Comparison of ENCODE assay signal across 8 cellular contexts in the genomic region with DNA sequence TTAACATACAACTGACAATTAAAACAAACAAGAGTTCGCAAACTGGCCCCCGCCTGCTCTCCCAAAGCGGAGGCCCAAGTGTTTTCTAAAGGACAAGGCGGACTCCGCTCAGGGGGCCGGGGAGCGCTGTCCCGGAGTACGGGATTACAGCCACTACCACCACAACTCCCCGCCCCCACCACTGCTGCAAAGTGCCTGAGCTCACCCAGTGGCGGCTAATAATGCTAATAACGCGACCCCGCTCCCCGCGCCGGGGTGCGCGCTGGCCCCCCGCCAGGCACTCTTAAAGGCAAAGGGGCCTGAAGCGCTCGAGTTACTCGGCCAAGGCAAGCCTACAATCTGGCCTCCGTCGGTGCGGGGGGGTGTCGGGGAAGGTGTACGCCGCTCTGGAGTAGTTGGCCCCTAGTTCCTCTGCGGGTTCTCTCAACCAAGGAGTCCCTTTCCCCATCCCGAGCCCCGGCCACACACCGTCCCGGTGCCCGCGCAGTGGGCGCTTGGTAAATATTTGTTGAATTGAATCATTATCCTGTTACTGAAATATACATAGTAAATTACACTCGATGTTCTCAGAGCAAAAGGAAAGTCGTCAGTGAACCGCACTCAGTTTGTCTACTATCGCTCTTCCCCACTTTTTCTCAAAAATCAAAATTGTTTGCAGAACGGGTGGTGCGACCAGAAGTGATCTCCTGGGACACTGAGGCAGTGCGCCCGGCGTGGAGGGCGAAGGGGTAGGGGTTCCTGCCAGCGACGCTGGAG. TPM values are rescaled to one million over a fixed set of nuclear protein-coding genes. Genes with fewer than 3 reads are reported as not detected.
DNase-seq lines count a peak whose midpoint lies in the region; ATAC-seq and TF ChIP-seq lines count a peak whose summit lies in the region.

No MANE protein-coding gene starts in this region.

- H3K9me2 ChIP-seq in OCI-LY7 (ENCODE audit: insufficient read depth, low read length): no peaks in the 10 kb centered on the region

- POLR2A ChIA-PET in OCI-LY7 (lab: Charles Lee): interaction anchor here (0.7 to 2.7 kb wide), 7 partner anchors 69 to 665 kb away, joined by 3 to 14 read pairs (median 7); no protein-coding TSS in a partner anchor

- no peaks in the 10 kb centered on the region for H3K79me2 ChIP-seq in OCI-LY7 (ENCODE audit: insufficient read depth, low read depth, low read length)

- H3K4me3 Mint-ChIP-seq in naive B cell: peak overlapping the region; percentile 27 to 67 (median 53)

- H3K4me1 Mint-ChIP-seq in naive B cell: peaks cover 19 to 38% (median 21%) of the 10 kb centered on the region in 3 donors

- peaks cover 19% of the 10 kb centered on the region for H3K4me1 ChIP-seq in OCI-LY7 (ENCODE audit: insufficient read depth, low read length, poor library complexity, severe bottlenecking)

- BruUV-seq in OCI-LY7 (replicated peaks; lab: Mats Ljungman, UMichigan): TSS peak; percentile 55

- no peak for ATAC-seq in naive B cell (ENCODE audit: low read depth in 2 of 2)
- ATAC-seq in GM21576 (IDR thresholded peaks at IDR 0.05; ENCODE audit: unreplicated experiment): no peak
- no peak for ATAC-seq in HG03521 (IDR thresholded peaks at IDR 0.05; ENCODE audit: unreplicated experiment)

- peak; percentile 46 for DNase-seq in DMS53 (lab: John Stamatoyannopoulos, UW)
- DNase-seq in DMS53 treated with DMSO at 0.1 percent for 48 hours (lab: John Stamatoyannopoulos, UW; ENCODE audit: unreplicated experiment): no peak
- DNase-seq in OCI-LY7 (ENCODE audit: low spot score): peak; percentile 57
- DNase-seq in epithelial cell of proximal tubule (ENCODE audit: low read depth): no peak
- DNase-seq in naive B cell: no peak
- no peak for DNase-seq in Kasumi-1 (lab: John Stamatoyannopoulos, UW)

- no peak overlapping the region for H3K27ac Mint-ChIP-seq in naive B cell

- peaks cover 0 to 14% of the 10 kb centered on the region in 2 donors for H3K36me3 Mint-ChIP-seq in naive B cell

- peaks cover 33 to 85% (median 77%) of the 10 kb centered on the region in 3 donors for H3K27me3 Mint-ChIP-seq in naive B cell

- intact Hi-C loops in OCI-LY7 (cut with micrococcal nuclease; ENCODE audit: unreplicated experiment): loop anchor here (2.0 to 10.0 kb wide), 6 partner anchors 59 to 1071 kb away; a partner anchor contains a TSS

- peak overlapping the region; percentile 87 for H3K4me3 ChIP-seq in OCI-LY7 (ENCODE audit: low read depth, low read length, poor library complexity, severe bottlenecking)
- H3K4me3 ChIP-seq in epithelial cell of proximal tubule (ENCODE audit: low read depth, low read length): peak overlapping the region; percentile 87

- no peaks in the 10 kb centered on the region for H3K9me3 ChIP-seq in OCI-LY7 (ENCODE audit: low read length)

- H3K4me2 ChIP-seq in OCI-LY7 (ENCODE audit: low read length): peak overlapping the region; percentile 91

- peak overlapping the region; percentile 89 for H2AFZ ChIP-seq in OCI-LY7 (ENCODE audit: low read length)

- no peaks in the 10 kb centered on the region for H4K20me1 ChIP-seq in OCI-LY7 (ENCODE audit: insufficient read depth, low read length)

- CTCF ChIA-PET in OCI-LY7 (lab: Charles Lee; ENCODE audit: unreplicated experiment): no interaction called here

- no peak for TF ChIP-seq CTCF in OCI-LY7 (conservative IDR thresholded peaks at IDR 0.05; ENCODE audit: low read length)
- TF ChIP-seq CTCF in epithelial cell of proximal tubule (conservative IDR thresholded peaks at IDR 0.05; ENCODE audit: low read depth, low read length): no peak

- H3K27ac ChIP-seq in OCI-LY7 (ENCODE audit: low read depth, low read length, poor library complexity, severe bottlenecking): peak overlapping the region; percentile 62

- peaks cover 0 to 8% (median under 1%) of the 10 kb centered on the region in 7 donors for H3K9me3 Mint-ChIP-seq in naive B cell

- no peaks in the 10 kb centered on the region for H3K36me3 ChIP-seq in OCI-LY7 (ENCODE audit: insufficient read depth, low read length)

RNA-seq across cellular contexts. Expression of a gene that starts 0.8 kb away (rescaled TPM):
- total RNA-seq in OCI-LY7 (2014; rRNA removed; shearing (Covaris generic)): 4.5 and 4.6 TPM in 2 replicates
- 16.2 and 18.1 TPM in 2 replicates for total RNA-seq in OCI-LY7 (2022)
- 4.4 and 12.5 TPM in 2 replicates for total RNA-seq in epithelial cell of proximal tubule
- not detected for polyA plus RNA-seq in naive B cell (ENCODE audit: low read depth in 6 of 6)

Comparison
In these comparisons a context has a peak if more than half of its experiments do, and no peak if none do; other contexts are left out.
1. DNase-seq: peak in DMS53 (single experiment) and OCI-LY7 (single experiment); none in DMS53 treated with DMSO at 0.1 percent for 48 hours (single experiment), epithelial cell of proximal tubule (single experiment), naive B cell (single experiment) and Kasumi-1 (0 of 2).